ENCODE assay signal across 8 cellular contexts in the genomic region with DNA sequence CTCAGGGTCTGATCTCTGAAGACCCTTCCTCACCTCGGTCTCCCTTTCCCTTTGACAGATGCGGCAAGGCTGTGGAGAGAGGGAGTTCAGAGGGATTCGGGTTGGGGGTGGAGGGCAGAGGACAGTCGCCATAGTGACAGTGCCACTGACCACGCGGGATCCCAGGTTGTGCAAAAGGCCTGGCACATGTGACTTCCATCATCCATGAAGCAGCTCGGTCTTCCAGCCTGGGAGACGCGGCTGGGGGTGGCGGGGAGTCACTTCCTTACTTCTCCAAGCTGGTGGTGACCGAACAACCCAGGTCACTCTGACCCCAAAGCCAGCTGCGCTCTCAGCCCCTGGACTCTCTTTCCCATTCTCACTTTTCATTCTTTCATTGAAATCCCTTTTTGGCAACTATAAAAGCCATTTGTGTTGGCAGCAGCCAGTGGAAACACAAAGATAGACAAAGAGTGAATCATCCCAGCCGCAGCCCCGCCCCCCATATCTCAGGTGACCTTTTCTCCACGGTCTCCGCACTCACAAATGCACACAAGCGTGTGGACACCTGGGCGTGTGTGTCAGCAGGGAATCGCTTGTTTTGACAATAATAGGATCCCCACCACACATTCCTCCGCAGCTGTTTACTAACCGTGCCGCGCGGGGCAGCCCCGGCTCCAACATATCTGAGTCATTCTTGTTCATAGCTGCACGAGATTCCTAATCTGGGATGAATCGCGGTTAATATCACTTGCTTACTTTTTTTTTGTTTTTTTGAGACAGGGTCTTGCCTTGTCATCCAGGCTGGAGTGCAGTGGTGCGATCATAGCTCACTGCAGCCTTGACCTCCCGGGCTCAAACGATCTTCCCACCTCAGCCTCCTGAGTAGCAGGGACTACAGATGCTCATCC.
DNase-seq lines count a peak whose midpoint lies in the region; ATAC-seq and TF ChIP-seq lines count a peak whose summit lies in the region.

No MANE protein-coding gene starts in this region.

- no peaks in the 10 kb centered on the region for H3K4me1 ChIP-seq in OCI-LY7 (ENCODE audit: insufficient read depth, low read length, poor library complexity, severe bottlenecking)

- H2AFZ ChIP-seq in OCI-LY7 (ENCODE audit: low read length), result no peak overlapping the region

- intact Hi-C loops in Right ventricle myocardium inferior (cut with DNase I) (loop anchor here (5.0 kb wide), 2 partner anchors 37 to 68 kb away; partner anchors contain the start of gene DHRS3), cardiac septum (cut with DNase I) (loop anchor here (2.0 kb wide), 1 partner anchor 43 kb away; no protein-coding TSS in a partner anchor), Right ventricle myocardium superior (cut with DNase I) (no loop called here), OCI-LY7 (cut with micrococcal nuclease; ENCODE audit: unreplicated experiment) (no loop called here)

- H3K4me3 ChIP-seq in skeletal muscle cell (ENCODE audit: low read depth, low read length) (peak overlapping the region; percentile 22), OCI-LY7 (ENCODE audit: low read depth, low read length, poor library complexity, severe bottlenecking) (no peak overlapping the region)

- DNase-seq in Right ventricle myocardium inferior (ENCODE audit: missing footprints), result no peak
- no peak for DNase-seq in cardiac septum (ENCODE audit: low spot score)
- DNase-seq in Right ventricle myocardium superior, result peak; percentile 80
- DNase-seq in skeletal muscle cell (ENCODE audit: low read depth), result peak; percentile 83
- no peak for DNase-seq in NCI-H1048 (lab: John Stamatoyannopoulos, UW)
- DNase-seq in OCI-LY7 (ENCODE audit: low spot score), result no peak

- no peak overlapping the region for H3K4me2 ChIP-seq in OCI-LY7 (ENCODE audit: low read length)

- H3K36me3 ChIP-seq in OCI-LY7 (ENCODE audit: insufficient read depth, low read length), result no peaks in the 10 kb centered on the region

- POLR2A ChIA-PET in OCI-LY7 (lab: Charles Lee), result no interaction called here

- no peaks in the 10 kb centered on the region for H3K9me3 ChIP-seq in OCI-LY7 (ENCODE audit: low read length)

- BruUV-seq in OCI-LY7 (replicated peaks; lab: Mats Ljungman, UMichigan), result no TSS peak

- ATAC-seq in Right ventricle myocardium inferior (peak; percentile 14), SK-N-SH treated with all-trans-retinoic acid at 6 μM for 48 hours (peak; percentile 90), Right ventricle myocardium superior (ENCODE audit: poor library complexity) (peak; percentile 13), GM21786 (IDR thresholded peaks at IDR 0.05; ENCODE audit: unreplicated experiment) (no peak)

- H3K27ac ChIP-seq in OCI-LY7 (ENCODE audit: low read depth, low read length, poor library complexity, severe bottlenecking), result no peak overlapping the region

- TF ChIP-seq CTCF in OCI-LY7 (conservative IDR thresholded peaks at IDR 0.05; ENCODE audit: low read length), result no peak

- CTCF ChIA-PET in OCI-LY7 (lab: Charles Lee; ENCODE audit: unreplicated experiment), result no interaction called here

- H3K79me2 ChIP-seq in OCI-LY7 (ENCODE audit: insufficient read depth, low read depth, low read length), result no peaks in the 10 kb centered on the region

- no peaks in the 10 kb centered on the region for H4K20me1 ChIP-seq in OCI-LY7 (ENCODE audit: insufficient read depth, low read length)

- no peaks in the 10 kb centered on the region for H3K9me2 ChIP-seq in OCI-LY7 (ENCODE audit: insufficient read depth, low read length)

TF ChIP-seq in SK-N-SH treated with all-trans-retinoic acid at 6 μM for 48 hours, 23 proteins besides CTCF, POLR2A, EP300 and RAD21:
- TF ChIP-seq OSR1 (CRISPR knock-in tag; IDR thresholded peaks at IDR 0.05) (no peak), BACH2 (CRISPR knock-in tag; IDR thresholded peaks at IDR 0.05; ENCODE audit: borderline replicate concordance) (no peak), ZNF8 (CRISPR knock-in tag; IDR thresholded peaks at IDR 0.05) (no peak), CSDC2 (CRISPR knock-in tag; IDR thresholded peaks at IDR 0.05) (peak; percentile 85), ZFP30 (CRISPR knock-in tag; IDR thresholded peaks at IDR 0.05) (no peak), PPARA (CRISPR knock-in tag; IDR thresholded peaks at IDR 0.05; ENCODE audit: borderline replicate concordance) (no peak), SNAI2 (CRISPR knock-in tag; IDR thresholded peaks at IDR 0.05) (peak; percentile 76; the same call in 1 of the 2 replicates), ZC3H10 (CRISPR knock-in tag; IDR thresholded peaks at IDR 0.05) (no peak), ISL1 (CRISPR knock-in tag; IDR thresholded peaks at IDR 0.05) (peak; percentile 51), TOX (CRISPR knock-in tag; IDR thresholded peaks at IDR 0.05; ENCODE audit: borderline replicate concordance) (no peak)
- TF ChIP-seq, protein P1, sequence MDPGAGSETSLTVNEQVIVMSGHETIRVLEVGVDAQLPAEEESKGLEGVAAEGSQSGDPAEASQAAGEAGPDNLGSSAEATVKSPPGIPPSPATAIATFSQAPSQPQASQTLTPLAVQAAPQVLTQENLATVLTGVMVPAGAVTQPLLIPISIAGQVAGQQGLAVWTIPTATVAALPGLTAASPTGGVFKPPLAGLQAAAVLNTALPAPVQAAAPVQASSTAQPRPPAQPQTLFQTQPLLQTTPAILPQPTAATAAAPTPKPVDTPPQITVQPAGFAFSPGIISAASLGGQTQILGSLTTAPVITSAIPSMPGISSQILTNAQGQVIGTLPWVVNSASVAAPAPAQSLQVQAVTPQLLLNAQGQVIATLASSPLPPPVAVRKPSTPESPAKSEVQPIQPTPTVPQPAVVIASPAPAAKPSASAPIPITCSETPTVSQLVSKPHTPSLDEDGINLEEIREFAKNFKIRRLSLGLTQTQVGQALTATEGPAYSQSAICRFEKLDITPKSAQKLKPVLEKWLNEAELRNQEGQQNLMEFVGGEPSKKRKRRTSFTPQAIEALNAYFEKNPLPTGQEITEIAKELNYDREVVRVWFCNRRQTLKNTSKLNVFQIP (CRISPR knock-in tag; IDR thresholded peaks at IDR 0.05; ENCODE audit: borderline replicate concordance, low read depth), result no peak
- TF ChIP-seq, protein P2, sequence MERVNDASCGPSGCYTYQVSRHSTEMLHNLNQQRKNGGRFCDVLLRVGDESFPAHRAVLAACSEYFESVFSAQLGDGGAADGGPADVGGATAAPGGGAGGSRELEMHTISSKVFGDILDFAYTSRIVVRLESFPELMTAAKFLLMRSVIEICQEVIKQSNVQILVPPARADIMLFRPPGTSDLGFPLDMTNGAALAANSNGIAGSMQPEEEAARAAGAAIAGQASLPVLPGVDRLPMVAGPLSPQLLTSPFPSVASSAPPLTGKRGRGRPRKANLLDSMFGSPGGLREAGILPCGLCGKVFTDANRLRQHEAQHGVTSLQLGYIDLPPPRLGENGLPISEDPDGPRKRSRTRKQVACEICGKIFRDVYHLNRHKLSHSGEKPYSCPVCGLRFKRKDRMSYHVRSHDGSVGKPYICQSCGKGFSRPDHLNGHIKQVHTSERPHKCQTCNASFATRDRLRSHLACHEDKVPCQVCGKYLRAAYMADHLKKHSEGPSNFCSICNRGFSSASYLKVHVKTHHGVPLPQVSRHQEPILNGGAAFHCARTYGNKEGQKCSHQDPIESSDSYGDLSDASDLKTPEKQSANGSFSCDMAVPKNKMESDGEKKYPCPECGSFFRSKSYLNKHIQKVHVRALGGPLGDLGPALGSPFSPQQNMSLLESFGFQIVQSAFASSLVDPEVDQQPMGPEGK (CRISPR knock-in tag; IDR thresholded peaks at IDR 0.05; ENCODE audit: borderline replicate concordance), result no peak

Comparison
In these comparisons a context has a peak if more than half of its experiments do, and no peak if none do; other contexts are left out.
1. DNase-seq: peak in Right ventricle myocardium superior (single experiment) and skeletal muscle cell (single experiment); none in Right ventricle myocardium inferior (single experiment), cardiac septum (single experiment), NCI-H1048 (single experiment) and OCI-LY7 (single experiment).
2. intact Hi-C loops: an anchor here in Right ventricle myocardium inferior (5.0 kb wide) and cardiac septum (2.0 kb wide); none called in Right ventricle myocardium superior and OCI-LY7.